2 cellular contexts compared by ENCODE assay signal in the genomic region with DNA sequence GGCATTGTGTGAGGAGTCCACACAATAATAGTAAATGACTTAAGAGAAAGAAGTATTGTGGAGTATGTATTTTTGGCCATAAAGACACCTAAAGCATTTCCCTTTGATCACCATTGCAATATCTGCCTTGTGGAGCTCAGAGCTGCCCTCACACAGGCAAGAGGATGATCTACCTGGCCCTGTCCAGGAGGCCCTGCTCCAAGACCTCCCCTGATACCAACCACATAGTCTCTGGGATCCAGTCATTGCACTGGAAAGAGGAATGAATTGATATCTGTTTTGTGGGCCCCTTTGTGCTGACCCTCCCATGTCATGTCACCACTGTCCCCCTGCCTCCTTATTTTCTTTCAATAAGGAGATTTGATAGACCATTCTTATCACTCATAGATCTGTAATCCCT.
TF ChIP-seq lines count a peak whose summit lies in the region.

No MANE protein-coding gene starts in this region.

TF ChIP-seq in H1, 55 proteins besides CTCF, POLR2A, EP300 and RAD21 (continued from another document):
- TF ChIP-seq ATF2 (IDR thresholded peaks at IDR 0.05; ENCODE audit: low read length), result no peak
- TF ChIP-seq CBX8 (IDR thresholded peaks at IDR 0.05; ENCODE audit: borderline replicate concordance, low read depth, low read length), result no peak
- TF ChIP-seq SP2 (IDR thresholded peaks at IDR 0.05; ENCODE audit: low read length), result no peak
- no peak for TF ChIP-seq NRF1 (IDR thresholded peaks at IDR 0.05; ENCODE audit: low read depth, low read length)
- TF ChIP-seq TCF12 (IDR thresholded peaks at IDR 0.05; ENCODE audit: low read depth, low read length), result no peak
- no peak for TF ChIP-seq SP1 (IDR thresholded peaks at IDR 0.05; ENCODE audit: low read depth, low read length)
- no peak for TF ChIP-seq USF2 (IDR thresholded peaks at IDR 0.05; ENCODE audit: low read length)
- no peak for TF ChIP-seq JUN (IDR thresholded peaks at IDR 0.05; ENCODE audit: low read depth, low read length)
- TF ChIP-seq POLR2AphosphoS5 (IDR thresholded peaks at IDR 0.05; ENCODE audit: low read depth, low read length), result no peak
- TF ChIP-seq POU5F1 (IDR thresholded peaks at IDR 0.05; ENCODE audit: low read depth, low read length), result no peak
- no peak for TF ChIP-seq JUND (IDR thresholded peaks at IDR 0.05; ENCODE audit: low read length)
- TF ChIP-seq HDAC2 (IDR thresholded peaks at IDR 0.05; ENCODE audit: borderline replicate concordance in 1 of 2, low read depth in 2 of 2, low read length in 2 of 2), result no peak
- TF ChIP-seq GTF2F1 (IDR thresholded peaks at IDR 0.05; ENCODE audit: borderline replicate concordance, low read depth, low read length), result no peak
- no peak for TF ChIP-seq ZNF274 (IDR thresholded peaks at IDR 0.05; ENCODE audit: borderline replicate concordance, extremely low read depth, low read length)
- no peak for TF ChIP-seq RFX5 (IDR thresholded peaks at IDR 0.05; ENCODE audit: borderline replicate concordance, low read depth, low read length)
- no peak for TF ChIP-seq CHD2 (IDR thresholded peaks at IDR 0.05; ENCODE audit: low read length)
- no peak for TF ChIP-seq BRCA1 (IDR thresholded peaks at IDR 0.05; ENCODE audit: low read depth, low read length)

TF ChIP-seq in neural cell, 6 proteins besides CTCF, POLR2A, EP300 and RAD21 (continued from another document):
- TF ChIP-seq, protein P1, sequence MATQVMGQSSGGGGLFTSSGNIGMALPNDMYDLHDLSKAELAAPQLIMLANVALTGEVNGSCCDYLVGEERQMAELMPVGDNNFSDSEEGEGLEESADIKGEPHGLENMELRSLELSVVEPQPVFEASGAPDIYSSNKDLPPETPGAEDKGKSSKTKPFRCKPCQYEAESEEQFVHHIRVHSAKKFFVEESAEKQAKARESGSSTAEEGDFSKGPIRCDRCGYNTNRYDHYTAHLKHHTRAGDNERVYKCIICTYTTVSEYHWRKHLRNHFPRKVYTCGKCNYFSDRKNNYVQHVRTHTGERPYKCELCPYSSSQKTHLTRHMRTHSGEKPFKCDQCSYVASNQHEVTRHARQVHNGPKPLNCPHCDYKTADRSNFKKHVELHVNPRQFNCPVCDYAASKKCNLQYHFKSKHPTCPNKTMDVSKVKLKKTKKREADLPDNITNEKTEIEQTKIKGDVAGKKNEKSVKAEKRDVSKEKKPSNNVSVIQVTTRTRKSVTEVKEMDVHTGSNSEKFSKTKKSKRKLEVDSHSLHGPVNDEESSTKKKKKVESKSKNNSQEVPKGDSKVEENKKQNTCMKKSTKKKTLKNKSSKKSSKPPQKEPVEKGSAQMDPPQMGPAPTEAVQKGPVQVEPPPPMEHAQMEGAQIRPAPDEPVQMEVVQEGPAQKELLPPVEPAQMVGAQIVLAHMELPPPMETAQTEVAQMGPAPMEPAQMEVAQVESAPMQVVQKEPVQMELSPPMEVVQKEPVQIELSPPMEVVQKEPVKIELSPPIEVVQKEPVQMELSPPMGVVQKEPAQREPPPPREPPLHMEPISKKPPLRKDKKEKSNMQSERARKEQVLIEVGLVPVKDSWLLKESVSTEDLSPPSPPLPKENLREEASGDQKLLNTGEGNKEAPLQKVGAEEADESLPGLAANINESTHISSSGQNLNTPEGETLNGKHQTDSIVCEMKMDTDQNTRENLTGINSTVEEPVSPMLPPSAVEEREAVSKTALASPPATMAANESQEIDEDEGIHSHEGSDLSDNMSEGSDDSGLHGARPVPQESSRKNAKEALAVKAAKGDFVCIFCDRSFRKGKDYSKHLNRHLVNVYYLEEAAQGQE (IDR thresholded peaks at IDR 0.05; ENCODE audit: borderline replicate concordance), result no peak
